Comparison of ENCODE assay signal across 1 cellular context in the genomic region with DNA sequence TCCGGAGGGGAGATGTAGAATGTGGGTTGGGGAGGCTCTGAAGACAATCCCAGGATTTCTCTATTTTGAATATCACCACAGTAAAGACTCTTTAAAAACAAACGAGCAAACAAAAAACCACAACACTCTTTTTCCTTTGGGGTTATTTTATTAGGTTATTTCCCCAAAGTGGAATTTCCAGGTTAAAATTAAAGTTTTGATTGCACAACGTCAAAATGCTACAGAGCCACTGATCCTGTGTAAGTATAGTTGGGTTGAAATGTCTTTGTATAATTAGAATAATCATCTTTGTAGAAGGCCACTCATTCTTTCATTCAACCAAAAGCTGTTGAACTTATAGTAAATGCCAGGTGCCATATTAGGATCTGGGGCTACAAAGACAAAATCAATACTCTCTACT.
TF ChIP-seq lines count a peak whose summit lies in the region.

No MANE protein-coding gene starts in this region.

TF ChIP-seq in K562, 482 proteins besides CTCF, POLR2A, EP300 and RAD21:
- no peak for TF ChIP-seq ELF1 (tag; IDR thresholded peaks at IDR 0.05)
- no peak for TF ChIP-seq RBM14 (IDR thresholded peaks at IDR 0.05; ENCODE audit: borderline replicate concordance, insufficient read depth, low read depth, low read length)
- no peak for TF ChIP-seq ZNF311 (CRISPR knock-in tag; IDR thresholded peaks at IDR 0.05)
- no peak for TF ChIP-seq CEBPG (CRISPR knock-in tag; IDR thresholded peaks at IDR 0.05)
- peak in 1 of 2 experiments; percentile 54; a peak in 2 of 4 replicates for TF ChIP-seq CEBPG (tag; conservative IDR thresholded peaks at IDR 0.05 in 1 of 2, IDR thresholded peaks at IDR 0.05 in 1 of 2)
- TF ChIP-seq CEBPB (tag; IDR thresholded peaks at IDR 0.05): peak; percentile 64
